In the genomic region with DNA sequence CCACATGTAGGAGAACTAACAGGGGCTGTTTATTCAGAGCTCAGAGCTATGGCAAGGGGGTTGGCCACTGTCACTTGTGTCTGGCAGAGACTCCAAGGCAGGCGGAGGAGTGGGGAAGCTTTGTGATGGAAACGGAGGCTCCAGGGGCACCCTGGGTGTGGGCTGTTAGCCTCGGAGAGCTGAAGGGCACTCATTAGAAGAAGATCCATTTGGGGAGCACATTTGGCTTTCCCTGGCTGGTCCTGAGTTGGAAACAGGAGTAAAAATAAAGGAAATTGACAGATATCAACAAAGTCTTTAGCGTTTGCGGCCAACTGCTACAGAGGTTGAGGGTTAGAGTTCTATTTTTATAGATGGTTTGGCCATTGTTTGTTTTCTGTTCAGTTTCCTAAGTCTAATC, we compare ENCODE assay signal across 1 cellular context.
TF ChIP-seq lines count a peak whose summit lies in the region.

No MANE protein-coding gene starts in this region.

TF ChIP-seq in GM23338, 12 proteins besides CTCF, POLR2A, EP300 and RAD21 (continued from another document):
- TF ChIP-seq, protein P1, sequence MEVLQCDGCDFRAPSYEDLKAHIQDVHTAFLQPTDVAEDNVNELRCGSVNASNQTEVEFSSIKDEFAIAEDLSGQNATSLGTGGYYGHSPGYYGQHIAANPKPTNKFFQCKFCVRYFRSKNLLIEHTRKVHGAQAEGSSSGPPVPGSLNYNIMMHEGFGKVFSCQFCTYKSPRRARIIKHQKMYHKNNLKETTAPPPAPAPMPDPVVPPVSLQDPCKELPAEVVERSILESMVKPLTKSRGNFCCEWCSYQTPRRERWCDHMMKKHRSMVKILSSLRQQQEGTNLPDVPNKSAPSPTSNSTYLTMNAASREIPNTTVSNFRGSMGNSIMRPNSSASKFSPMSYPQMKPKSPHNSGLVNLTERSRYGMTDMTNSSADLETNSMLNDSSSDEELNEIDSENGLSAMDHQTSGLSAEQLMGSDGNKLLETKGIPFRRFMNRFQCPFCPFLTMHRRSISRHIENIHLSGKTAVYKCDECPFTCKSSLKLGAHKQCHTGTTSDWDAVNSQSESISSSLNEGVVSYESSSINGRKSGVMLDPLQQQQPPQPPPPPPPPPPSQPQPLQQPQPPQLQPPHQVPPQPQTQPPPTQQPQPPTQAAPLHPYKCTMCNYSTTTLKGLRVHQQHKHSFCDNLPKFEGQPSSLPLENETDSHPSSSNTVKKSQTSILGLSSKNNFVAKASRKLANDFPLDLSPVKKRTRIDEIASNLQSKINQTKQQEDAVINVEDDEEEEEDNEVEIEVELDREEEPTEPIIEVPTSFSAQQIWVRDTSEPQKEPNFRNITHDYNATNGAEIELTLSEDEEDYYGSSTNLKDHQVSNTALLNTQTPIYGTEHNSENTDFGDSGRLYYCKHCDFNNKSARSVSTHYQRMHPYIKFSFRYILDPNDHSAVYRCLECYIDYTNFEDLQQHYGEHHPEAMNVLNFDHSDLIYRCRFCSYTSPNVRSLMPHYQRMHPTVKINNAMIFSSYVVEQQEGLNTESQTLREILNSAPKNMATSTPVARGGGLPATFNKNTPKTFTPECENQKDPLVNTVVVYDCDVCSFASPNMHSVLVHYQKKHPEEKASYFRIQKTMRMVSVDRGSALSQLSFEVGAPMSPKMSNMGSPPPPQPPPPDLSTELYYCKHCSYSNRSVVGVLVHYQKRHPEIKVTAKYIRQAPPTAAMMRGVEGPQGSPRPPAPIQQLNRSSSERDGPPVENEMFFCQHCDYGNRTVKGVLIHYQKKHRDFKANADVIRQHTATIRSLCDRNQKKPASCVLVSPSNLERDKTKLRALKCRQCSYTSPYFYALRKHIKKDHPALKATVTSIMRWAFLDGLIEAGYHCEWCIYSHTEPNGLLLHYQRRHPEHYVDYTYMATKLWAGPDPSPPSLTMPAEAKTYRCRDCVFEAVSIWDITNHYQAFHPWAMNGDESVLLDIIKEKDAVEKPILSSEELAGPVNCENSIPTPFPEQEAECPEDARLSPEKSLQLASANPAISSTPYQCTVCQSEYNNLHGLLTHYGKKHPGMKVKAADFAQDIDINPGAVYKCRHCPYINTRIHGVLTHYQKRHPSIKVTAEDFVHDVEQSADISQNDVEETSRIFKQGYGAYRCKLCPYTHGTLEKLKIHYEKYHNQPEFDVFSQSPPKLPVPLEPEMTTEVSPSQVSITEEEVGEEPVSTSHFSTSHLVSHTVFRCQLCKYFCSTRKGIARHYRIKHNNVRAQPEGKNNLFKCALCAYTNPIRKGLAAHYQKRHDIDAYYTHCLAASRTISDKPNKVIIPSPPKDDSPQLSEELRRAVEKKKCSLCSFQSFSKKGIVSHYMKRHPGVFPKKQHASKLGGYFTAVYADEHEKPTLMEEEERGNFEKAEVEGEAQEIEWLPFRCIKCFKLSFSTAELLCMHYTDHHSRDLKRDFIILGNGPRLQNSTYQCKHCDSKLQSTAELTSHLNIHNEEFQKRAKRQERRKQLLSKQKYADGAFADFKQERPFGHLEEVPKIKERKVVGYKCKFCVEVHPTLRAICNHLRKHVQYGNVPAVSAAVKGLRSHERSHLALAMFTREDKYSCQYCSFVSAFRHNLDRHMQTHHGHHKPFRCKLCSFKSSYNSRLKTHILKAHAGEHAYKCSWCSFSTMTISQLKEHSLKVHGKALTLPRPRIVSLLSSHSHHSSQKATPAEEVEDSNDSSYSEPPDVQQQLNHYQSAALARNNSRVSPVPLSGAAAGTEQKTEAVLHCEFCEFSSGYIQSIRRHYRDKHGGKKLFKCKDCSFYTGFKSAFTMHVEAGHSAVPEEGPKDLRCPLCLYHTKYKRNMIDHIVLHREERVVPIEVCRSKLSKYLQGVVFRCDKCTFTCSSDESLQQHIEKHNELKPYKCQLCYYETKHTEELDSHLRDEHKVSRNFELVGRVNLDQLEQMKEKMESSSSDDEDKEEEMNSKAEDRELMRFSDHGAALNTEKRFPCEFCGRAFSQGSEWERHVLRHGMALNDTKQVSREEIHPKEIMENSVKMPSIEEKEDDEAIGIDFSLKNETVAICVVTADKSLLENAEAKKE (CRISPR knock-in tag; IDR thresholded peaks at IDR 0.05), result no peak
- TF ChIP-seq ZNF331 (CRISPR knock-in tag; IDR thresholded peaks at IDR 0.05; ENCODE audit: low read depth), result no peak
- no peak for TF ChIP-seq CREB1 (CRISPR knock-in tag; IDR thresholded peaks at IDR 0.05; ENCODE audit: low read depth)
- TF ChIP-seq, protein P2, sequence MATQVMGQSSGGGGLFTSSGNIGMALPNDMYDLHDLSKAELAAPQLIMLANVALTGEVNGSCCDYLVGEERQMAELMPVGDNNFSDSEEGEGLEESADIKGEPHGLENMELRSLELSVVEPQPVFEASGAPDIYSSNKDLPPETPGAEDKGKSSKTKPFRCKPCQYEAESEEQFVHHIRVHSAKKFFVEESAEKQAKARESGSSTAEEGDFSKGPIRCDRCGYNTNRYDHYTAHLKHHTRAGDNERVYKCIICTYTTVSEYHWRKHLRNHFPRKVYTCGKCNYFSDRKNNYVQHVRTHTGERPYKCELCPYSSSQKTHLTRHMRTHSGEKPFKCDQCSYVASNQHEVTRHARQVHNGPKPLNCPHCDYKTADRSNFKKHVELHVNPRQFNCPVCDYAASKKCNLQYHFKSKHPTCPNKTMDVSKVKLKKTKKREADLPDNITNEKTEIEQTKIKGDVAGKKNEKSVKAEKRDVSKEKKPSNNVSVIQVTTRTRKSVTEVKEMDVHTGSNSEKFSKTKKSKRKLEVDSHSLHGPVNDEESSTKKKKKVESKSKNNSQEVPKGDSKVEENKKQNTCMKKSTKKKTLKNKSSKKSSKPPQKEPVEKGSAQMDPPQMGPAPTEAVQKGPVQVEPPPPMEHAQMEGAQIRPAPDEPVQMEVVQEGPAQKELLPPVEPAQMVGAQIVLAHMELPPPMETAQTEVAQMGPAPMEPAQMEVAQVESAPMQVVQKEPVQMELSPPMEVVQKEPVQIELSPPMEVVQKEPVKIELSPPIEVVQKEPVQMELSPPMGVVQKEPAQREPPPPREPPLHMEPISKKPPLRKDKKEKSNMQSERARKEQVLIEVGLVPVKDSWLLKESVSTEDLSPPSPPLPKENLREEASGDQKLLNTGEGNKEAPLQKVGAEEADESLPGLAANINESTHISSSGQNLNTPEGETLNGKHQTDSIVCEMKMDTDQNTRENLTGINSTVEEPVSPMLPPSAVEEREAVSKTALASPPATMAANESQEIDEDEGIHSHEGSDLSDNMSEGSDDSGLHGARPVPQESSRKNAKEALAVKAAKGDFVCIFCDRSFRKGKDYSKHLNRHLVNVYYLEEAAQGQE (IDR thresholded peaks at IDR 0.05; ENCODE audit: unreplicated experiment), result no peak
- no peak for TF ChIP-seq EZH2phosphoT487 (IDR thresholded peaks at IDR 0.05; ENCODE audit: unreplicated experiment)
- no peak for TF ChIP-seq NANOG (IDR thresholded peaks at IDR 0.05; ENCODE audit: borderline replicate concordance)
- no peak for TF ChIP-seq ZNF114 (CRISPR knock-in tag; IDR thresholded peaks at IDR 0.05)
- TF ChIP-seq STAT1 (IDR thresholded peaks at IDR 0.05; ENCODE audit: unreplicated experiment), result no peak
- no peak for TF ChIP-seq POLR2AphosphoS5 (IDR thresholded peaks at IDR 0.05; ENCODE audit: low read depth)
- TF ChIP-seq EZH2 (IDR thresholded peaks at IDR 0.05; ENCODE audit: low read depth, unreplicated experiment), result no peak
